In the genomic region with DNA sequence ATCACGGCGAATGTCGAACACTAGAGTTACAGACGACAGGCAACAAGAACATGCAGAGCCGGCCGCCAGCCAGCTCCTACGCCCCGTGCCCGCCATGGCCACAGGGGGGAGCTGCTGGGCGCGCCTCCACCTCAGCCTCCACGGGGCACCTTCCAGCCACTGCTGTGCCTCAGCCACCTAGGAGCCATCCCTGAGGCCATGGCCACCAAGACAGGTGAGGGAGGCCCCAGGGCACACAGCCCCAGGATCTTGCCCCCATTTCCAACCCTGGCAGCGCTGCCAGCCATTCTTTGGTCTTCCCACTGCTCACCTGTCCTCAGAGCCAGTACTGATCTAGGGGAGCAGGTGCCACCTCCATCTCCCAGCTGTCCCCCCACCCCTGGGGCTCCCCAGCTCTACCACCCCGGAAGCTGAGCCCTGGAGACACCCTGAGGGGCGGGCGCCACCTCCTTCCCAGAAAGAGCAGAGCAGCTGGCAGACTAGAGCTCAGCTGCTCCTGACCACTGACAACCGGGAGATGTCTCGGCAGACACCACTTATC, we compare ENCODE assay signal across 8 cellular contexts. TPM values are rescaled to one million over a fixed set of nuclear protein-coding genes. Genes with fewer than 3 reads are reported as not detected.
DNase-seq lines count a peak whose midpoint lies in the region; ATAC-seq and TF ChIP-seq lines count a peak whose summit lies in the region.

No MANE protein-coding gene starts in this region.

- DNase-seq in ELF-1 (ENCODE audit: low read depth, low spot score) (peak; percentile 87), KBM-7 (peak; percentile 81), mammary epithelial cell (peak; percentile 44), left lobe of liver (ENCODE audit: low spot score) (no peak), posterior vena cava (ENCODE audit: low spot score) (no peak)
- DNase-seq in stimulated activated CD8-positive, alpha-beta memory T cell treated with anti-CD3 and anti-CD28 coated beads, Interleukin-15, amount 100 ng/mL, for 1 hour (ENCODE audit: low read depth), result peak; percentile 40

- in situ Hi-C loops in KBM-7 (cut with MboI; ENCODE audit: low pct_unique_long_range_greater_than_20kb, low sequenced_read_pairs), result no loop called here
- in situ Hi-C loops in mammary epithelial cell (cut with MboI; ENCODE audit: low sequenced_read_pairs in 2 of 2), result no loop called here

- no peak overlapping the region for H3K4me3 ChIP-seq in mammary epithelial cell (replicated peaks in 1 of 3; ENCODE audit: insufficient read depth in 1 of 3, low read depth in 2 of 3, low read length in 3 of 3)

- ATAC-seq in left lobe of liver (peak; percentile 94), HG03280 (IDR thresholded peaks at IDR 0.05; ENCODE audit: unreplicated experiment) (no peak)

- H3K9me3 ChIP-seq in mammary epithelial cell (replicated peaks; ENCODE audit: insufficient read depth, low read length), result no peaks in the 10 kb centered on the region

- WGBS in mammary epithelial cell (ENCODE audit: low coverage, missing lambda C conversion rate), result 32% methylated on average over 13 of the region's 18 CpGs

- no peak overlapping the region for H3K4me2 ChIP-seq in mammary epithelial cell (ENCODE audit: insufficient read depth, low read depth, low read length)

- H4K20me1 ChIP-seq in mammary epithelial cell (ENCODE audit: insufficient read depth, low read length), result no peaks in the 10 kb centered on the region

- dilution Hi-C loops in mammary epithelial cell (cut with HindIII; ENCODE audit: low sequenced_read_pairs), result no loop called here

- H3K27ac ChIP-seq in VCaP (no peak overlapping the region), mammary epithelial cell (ENCODE audit: insufficient read depth, low read depth, low read length) (no peak overlapping the region)

- no TSS peak for BruUV-seq in mammary epithelial cell (replicated peaks; lab: Mats Ljungman, UMichigan)

- peak; percentile 89 for TF ChIP-seq CTCF in VCaP (conservative IDR thresholded peaks at IDR 0.05)
- peak; percentile 77 to 85 for TF ChIP-seq CTCF in mammary epithelial cell (conservative IDR thresholded peaks at IDR 0.05 in 1 of 2, IDR thresholded peaks at IDR 0.05 in 1 of 2; ENCODE audit: extremely low read depth in 1 of 2, insufficient read depth in 1 of 2, low read depth in 1 of 2, low read length in 2 of 2)

- peaks cover 29% of the 10 kb centered on the region for H3K79me2 ChIP-seq in mammary epithelial cell (ENCODE audit: insufficient read depth, low read length)

- no peaks in the 10 kb centered on the region for H3K27me3 ChIP-seq in mammary epithelial cell (ENCODE audit: insufficient read depth, low read length)

- H3K9ac ChIP-seq in mammary epithelial cell (ENCODE audit: insufficient read depth, low read length), result no peak overlapping the region

- H3K36me3 ChIP-seq in mammary epithelial cell (ENCODE audit: insufficient read depth, low read length), result peaks cover 2% of the 10 kb centered on the region

- intact Hi-C loops in mammary epithelial cell (cut with micrococcal nuclease) (loop anchor here (1.0 to 5.0 kb wide), 2 partner anchors 50 to 344 kb away; a partner anchor contains a TSS), posterior vena cava (cut with DNase I) (loop anchor here in 1 of 2 donors (10.0 kb wide), 1 partner anchor 51 kb away; a partner anchor contains a TSS)

- H3K4me1 ChIP-seq in mammary epithelial cell (ENCODE audit: insufficient read depth, low read length), result no peaks in the 10 kb centered on the region

- CTCF ChIA-PET in mammary epithelial cell (lab: Charles Lee; ENCODE audit: low non-redundant PET), result interaction anchor here (0.6 to 1.2 kb wide), 3 partner anchors 15 to 57 kb away, joined by 3 to 9 read pairs (median 3); a partner anchor contains a TSS

- H2AFZ ChIP-seq in mammary epithelial cell (ENCODE audit: low read depth, low read length), result no peak overlapping the region

RNA-seq across cellular contexts. Expression of a gene that starts 11.8 kb away (rescaled TPM):
- total RNA-seq in mammary epithelial cell (10 to 100 TPM; 33.3 to 34.8 TPM), left lobe of liver (58.3 TPM), posterior vena cava (10 to 100 TPM; 48.4 to 55.6 TPM)
- polyA plus RNA-seq in mammary epithelial cell, result 37.2 TPM
- 16.2 TPM for polyA minus RNA-seq in mammary epithelial cell

RNA-seq across cellular contexts. Expression of a gene that starts 11.9 kb away (rescaled TPM):
- total RNA-seq in mammary epithelial cell (10 to 100 TPM; 43.8 to 62.1 TPM), left lobe of liver (32.5 TPM), posterior vena cava (10 to 100 TPM; 40.4 to 40.7 TPM)
- 54.6 TPM for polyA plus RNA-seq in mammary epithelial cell
- 28.6 TPM for polyA minus RNA-seq in mammary epithelial cell

RNA-seq across cellular contexts. Expression of a gene that starts 30.1 kb away (rescaled TPM):
- total RNA-seq in mammary epithelial cell (1 to 10 TPM; 1.0 to 1.3 TPM), left lobe of liver (8.1 TPM), posterior vena cava (under 1 TPM; 0.24 to 0.56 TPM)
- polyA plus RNA-seq in mammary epithelial cell, result 0.11 TPM
- 0.78 TPM for polyA minus RNA-seq in mammary epithelial cell

RNA-seq across cellular contexts. Expression of a gene that starts 50.9 kb away (rescaled TPM):
- total RNA-seq in mammary epithelial cell (10 to 100 TPM in 1 of 2 donors, 1 to 10 TPM in 1; 7.0 to 10.3 TPM), left lobe of liver (14.1 TPM), posterior vena cava (10 to 100 TPM in 1 of 2 donors, 1 to 10 TPM in 1; 9.9 to 11.3 TPM)
- polyA plus RNA-seq in mammary epithelial cell, result 11.2 TPM
- 1.3 TPM for polyA minus RNA-seq in mammary epithelial cell

RNA-seq across cellular contexts. Expression of a gene that starts 54.1 kb away (rescaled TPM):
- total RNA-seq in mammary epithelial cell (100 to 1,000 TPM in 1 of 2 donors, 10 to 100 TPM in 1; 42.7 to 157 TPM), left lobe of liver (28.0 TPM), posterior vena cava (10 to 100 TPM; 68.0 to 68.4 TPM)
- 91.3 TPM for polyA plus RNA-seq in mammary epithelial cell
- 104 TPM for polyA minus RNA-seq in mammary epithelial cell

Comparison
In these comparisons a context has a peak if more than half of its experiments do, and no peak if none do; other contexts are left out.
1. DNase-seq: peak in ELF-1 (single experiment), KBM-7 (single experiment), mammary epithelial cell (single experiment) and stimulated activated CD8-positive, alpha-beta memory T cell treated with anti-CD3 and anti-CD28 coated beads, Interleukin-15, amount 100 ng/mL, for 1 hour (single experiment); none in left lobe of liver (single experiment) and posterior vena cava (single experiment).